ENCODE assay signal across 1 cellular context in genomic region chr17:78568051-78568450, GRCh38.
TF ChIP-seq lines count a peak whose summit lies in the region.

No MANE protein-coding gene starts in this region.

TF ChIP-seq in GM23338, 12 proteins besides CTCF, POLR2A, EP300 and RAD21 (continued from another document):
- TF ChIP-seq ZNF462 (CRISPR knock-in tag; IDR thresholded peaks at IDR 0.05) (no peak), ETS1 (IDR thresholded peaks at IDR 0.05) (no peak), ZNF331 (CRISPR knock-in tag; IDR thresholded peaks at IDR 0.05; ENCODE audit: low read depth) (no peak), ZNF114 (CRISPR knock-in tag; IDR thresholded peaks at IDR 0.05) (no peak)
